ENCODE assay signal across 7 cellular contexts in genomic region chr7:45001138-45001694, GRCh38. TPM values are rescaled to one million over a fixed set of nuclear protein-coding genes. Genes with fewer than 3 reads are reported as not detected.
DNase-seq lines count a peak whose midpoint lies in the region; ATAC-seq and TF ChIP-seq lines count a peak whose summit lies in the region.

No MANE protein-coding gene starts in this region.

- BruUV-seq in HCT116 (replicated peaks; lab: Mats Ljungman, UMichigan): TSS peak; percentile 54
- no TSS peak for BruUV-seq in OCI-LY7 (replicated peaks; lab: Mats Ljungman, UMichigan)

- H3K36me3 Mint-ChIP-seq in activated naive CD4-positive, alpha-beta T cell treated with anti-CD3 and anti-CD28 coated beads for 36 hours (ENCODE audit: low read depth): peaks cover 25% of the 10 kb centered on the region

- H3K79me2 ChIP-seq in HCT116 (ENCODE audit: insufficient read depth, low read length) (peaks cover 33% of the 10 kb centered on the region), OCI-LY7 (ENCODE audit: insufficient read depth, low read depth, low read length) (peaks cover 64% of the 10 kb centered on the region)

- peak overlapping the region; percentile 96 for H3K27ac Mint-ChIP-seq in activated naive CD4-positive, alpha-beta T cell treated with anti-CD3 and anti-CD28 coated beads for 36 hours

- H4K20me1 ChIP-seq in HCT116 (ENCODE audit: insufficient read depth): no peaks in the 10 kb centered on the region
- H4K20me1 ChIP-seq in OCI-LY7 (ENCODE audit: insufficient read depth, low read length): peaks cover 23% of the 10 kb centered on the region; the same call in 1 of the 2 replicates

- TF ChIP-seq CTCF in GM13977 (IDR thresholded peaks at IDR 0.05; ENCODE audit: extremely low read depth, insufficient read depth, missing control alignments) (no peak), HCT116 (IDR thresholded peaks at IDR 0.05 in 2 of 3, conservative IDR thresholded peaks at IDR 0.05 in 1 of 3; ENCODE audit: borderline replicate concordance in 1 of 3, insufficient read depth in 1 of 3, low read depth in 2 of 3, low read length in 2 of 3) (no peak), OCI-LY7 (conservative IDR thresholded peaks at IDR 0.05; ENCODE audit: low read length) (no peak)

- in situ Hi-C loops in GM13977 (cut with MboI; ENCODE audit: low pct_unique_long_range_greater_than_20kb, low sequenced_read_pairs, unreplicated experiment): no loop called here

- H3K27me3 ChIP-seq in HCT116 (ENCODE audit: insufficient read depth, low read length): no peaks in the 10 kb centered on the region
- H3K27me3 ChIP-seq in iPS-15b (ENCODE audit: control insufficient read depth, insufficient read depth, low read length): no peaks in the 10 kb centered on the region

- H3K9me2 ChIP-seq in HCT116 (ENCODE audit: insufficient read depth) (no peaks in the 10 kb centered on the region), OCI-LY7 (ENCODE audit: insufficient read depth, low read length) (no peaks in the 10 kb centered on the region)

- peaks cover 48% of the 10 kb centered on the region for H3K4me1 Mint-ChIP-seq in activated naive CD4-positive, alpha-beta T cell treated with anti-CD3 and anti-CD28 coated beads for 36 hours (ENCODE audit: low read depth)

- H3K27me3 Mint-ChIP-seq in activated naive CD4-positive, alpha-beta T cell treated with anti-CD3 and anti-CD28 coated beads for 36 hours (ENCODE audit: low read depth): no peaks in the 10 kb centered on the region

- RAD21 ChIA-PET in HCT116 (lab: Charles Lee; ENCODE audit: low non-redundant PET in 1 of 2, low total read pairs in 2 of 2, uncharacterized antibody in 2 of 2, unreplicated experiment in 2 of 2): no interaction called here

- H3K9ac ChIP-seq in HCT116 (ENCODE audit: low read length) (peak overlapping the region; percentile 76), iPS-15b (ENCODE audit: low read depth, low read length) (no peak overlapping the region)

- DNase-seq in GM13977 (ENCODE audit: low spot score) (peak; percentile 53), HCT116 (ENCODE audit: low read depth, low spot score) (no peak), OCI-LY7 (ENCODE audit: low spot score) (peak; percentile 96), COLO829 (ENCODE audit: low spot score) (no peak)
- DNase-seq in activated naive CD4-positive, alpha-beta T cell treated with anti-CD3 and anti-CD28 coated beads for 36 hours: peak; percentile 88
- DNase-seq in stimulated activated CD4-positive, alpha-beta T cell treated with anti-CD3 and anti-CD28 coated beads, Interleukin-4, amount 100 ng/mL, for 4 hours: peak; percentile 52 to 80

- TF ChIP-seq RAD21 in HCT116 (IDR thresholded peaks at IDR 0.05; ENCODE audit: low read depth): no peak

- CTCF ChIA-PET in HCT116 (lab: Charles Lee): no interaction called here
- CTCF ChIA-PET in OCI-LY7 (lab: Charles Lee; ENCODE audit: unreplicated experiment): interaction anchor here (1.0 to 2.7 kb wide), 5 partner anchors 15 to 28 kb away, joined by 3 to 17 read pairs (median 4); no protein-coding TSS in a partner anchor
- CTCF ChIA-PET in activated naive CD4-positive, alpha-beta T cell treated with anti-CD3 and anti-CD28 coated beads for 36 hours (lab: Charles Lee): interaction anchor here (0.6 to 3.1 kb wide), 15 partner anchors 9 to 182 kb away, joined by 3 to 22 read pairs (median 4); no protein-coding TSS in a partner anchor

- H3K4me2 ChIP-seq in HCT116 (ENCODE audit: low read length): peak overlapping the region; percentile 80
- peak overlapping the region; percentile 98 for H3K4me2 ChIP-seq in OCI-LY7 (ENCODE audit: low read length)

- peak overlapping the region; percentile 88 for H3K4me3 Mint-ChIP-seq in activated naive CD4-positive, alpha-beta T cell treated with anti-CD3 and anti-CD28 coated beads for 36 hours

- H3K4me1 ChIP-seq in HCT116 (ENCODE audit: control insufficient read depth in 1 of 2, insufficient read depth in 2 of 2, low read length in 2 of 2) (peaks cover 0 to 19% of the 10 kb centered on the region in 2 experiments; a peak in 2 of 4 replicates), OCI-LY7 (ENCODE audit: insufficient read depth, low read length, poor library complexity, severe bottlenecking) (peaks cover 78% of the 10 kb centered on the region), iPS-15b (ENCODE audit: control insufficient read depth, insufficient read depth, low read length) (no peaks in the 10 kb centered on the region)

- no peak for TF ChIP-seq POLR2A in HCT116 (IDR thresholded peaks at IDR 0.05; ENCODE audit: borderline replicate concordance, extremely low read depth, insufficient read depth, insufficient read length)

- H3K9me3 Mint-ChIP-seq in activated naive CD4-positive, alpha-beta T cell treated with anti-CD3 and anti-CD28 coated beads for 36 hours: no peaks in the 10 kb centered on the region

- ATAC-seq in HCT116: no peak

- intact Hi-C loops in HCT116 (cut with micrococcal nuclease): loop anchor here (2.0 kb wide), 1 partner anchor 110 kb away; the partner anchor contains the start of gene TBRG4
- intact Hi-C loops in OCI-LY7 (cut with micrococcal nuclease; ENCODE audit: unreplicated experiment): loop anchor here (1.0 to 2.0 kb wide), 5 partner anchors 22 to 394 kb away; partner anchors contain the start of genes H2AZ2, MYO1G, OGDH and TBRG4
- intact Hi-C loops in activated naive CD4-positive, alpha-beta T cell treated with anti-CD3 and anti-CD28 coated beads for 36 hours (cut with micrococcal nuclease): loop anchor here (1.0 kb wide), 6 partner anchors 22 to 363 kb away; partner anchors contain the start of genes H2AZ2, MYO1G and TBRG4

- H3K36me3 ChIP-seq in HCT116 (ENCODE audit: control insufficient read depth in 1 of 2, insufficient read depth in 2 of 2, low read length in 2 of 2) (no peaks in the 10 kb centered on the region), OCI-LY7 (ENCODE audit: insufficient read depth, low read length) (peaks cover 47% of the 10 kb centered on the region), iPS-15b (ENCODE audit: control insufficient read depth, insufficient read depth, low read length) (no peaks in the 10 kb centered on the region)

- H2AFZ ChIP-seq in HCT116 (ENCODE audit: low read depth, low read length, poor library complexity, severe bottlenecking) (no peak overlapping the region), OCI-LY7 (ENCODE audit: low read length) (no peak overlapping the region)

- POLR2A ChIA-PET in HCT116 (lab: Charles Lee): no interaction called here
- POLR2A ChIA-PET in OCI-LY7 (lab: Charles Lee): interaction anchor here (0.8 to 10.2 kb wide), 21 partner anchors 9 to 153 kb away, joined by 3 to 206 read pairs (median 6); partner anchors contain the start of genes H2AZ2, MYO1G, PURB and TBRG4

- H3K9me3 ChIP-seq in HCT116 (ENCODE audit: control insufficient read depth in 1 of 2, insufficient read depth in 1 of 2, low read depth in 1 of 2, low read length in 2 of 2) (no peaks in the 10 kb centered on the region), OCI-LY7 (ENCODE audit: low read length) (no peaks in the 10 kb centered on the region), iPS-15b (ENCODE audit: control insufficient read depth, insufficient read depth, low read length) (no peaks in the 10 kb centered on the region)

- H3K4me3 ChIP-seq in HCT116 (replicated peaks in 1 of 2; ENCODE audit: low read depth in 1 of 2, low read length in 2 of 2) (peak overlapping the region; percentile 73 to 94), OCI-LY7 (ENCODE audit: low read depth, low read length, poor library complexity, severe bottlenecking) (peak overlapping the region; percentile 86), iPS-15b (ENCODE audit: low read depth, low read length) (peak overlapping the region; percentile 89)

- no peak overlapping the region for H3K27ac ChIP-seq in HCT116 (ENCODE audit: low read depth, low read length)
- H3K27ac ChIP-seq in OCI-LY7 (ENCODE audit: low read depth, low read length, poor library complexity, severe bottlenecking): peak overlapping the region; percentile 98

TF ChIP-seq in HCT116, 20 proteins besides CTCF, POLR2A, EP300 and RAD21 (continues in another document):
- no peak for TF ChIP-seq ZBTB33 (IDR thresholded peaks at IDR 0.05; ENCODE audit: extremely low read depth, insufficient replicate concordance, low read length)
- no peak for TF ChIP-seq CBX3 (IDR thresholded peaks at IDR 0.05; ENCODE audit: low read depth)

RNA-seq across cellular contexts. Expression of gene CCM2, which starts 1.2 kb away (rescaled TPM):
- 34.4 TPM for total RNA-seq in HCT116 (2021; ENCODE audit: unreplicated experiment)
- 34.6 and 38.9 TPM in 2 replicates for polyA plus RNA-seq in HCT116 (2012)
- total RNA-seq in OCI-LY7 (2014; rRNA removed; shearing (Covaris generic)): 55.3 and 58.9 TPM in 2 replicates
- total RNA-seq in OCI-LY7 (2022): 84.0 and 89.1 TPM in 2 replicates
- total RNA-seq in activated naive CD4-positive, alpha-beta T cell treated with anti-CD3 and anti-CD28 coated beads for 36 hours: 10 to 100 TPM; 87.9 to 88.3 TPM

RNA-seq across cellular contexts. Expression of gene MYO1G, which starts 22.4 kb away (rescaled TPM):
- 0.74 TPM for total RNA-seq in HCT116 (2021; ENCODE audit: unreplicated experiment)
- 0.04 and 0.07 TPM in 2 replicates for polyA plus RNA-seq in HCT116 (2012)
- total RNA-seq in OCI-LY7 (2014; rRNA removed; shearing (Covaris generic)): 23.6 and 27.4 TPM in 2 replicates
- total RNA-seq in OCI-LY7 (2022): 74.7 and 87.3 TPM in 2 replicates
- 100 to 1,000 TPM; 391 to 406 TPM for total RNA-seq in activated naive CD4-positive, alpha-beta T cell treated with anti-CD3 and anti-CD28 coated beads for 36 hours

Comparison
In these comparisons a context has a peak if more than half of its experiments do, and no peak if none do; other contexts are left out.
1. DNase-seq: peak in GM13977 (single experiment), OCI-LY7 (single experiment), activated naive CD4-positive, alpha-beta T cell treated with anti-CD3 and anti-CD28 coated beads for 36 hours (single experiment) and stimulated activated CD4-positive, alpha-beta T cell treated with anti-CD3 and anti-CD28 coated beads, Interleukin-4, amount 100 ng/mL, for 4 hours (2 of 2); none in HCT116 (single experiment) and COLO829 (single experiment).
2. RNA of gene MYO1G, which starts 22.4 kb away (total RNA-seq): 391 to 406 TPM in activated naive CD4-positive, alpha-beta T cell treated with anti-CD3 and anti-CD28 coated beads for 36 hours and 23.6 to 87.3 TPM in OCI-LY7; 0.74 TPM in HCT116 (single experiment); every median in the first group is over 10 times any median in the second.
3. Peak in every context shown above with its lines, with median percentiles within 50 percentile points of each other: H3K4me3 ChIP-seq.